14 cellular contexts compared by ENCODE assay signal in genomic region chr16:87344165-87344930, GRCh38. TPM values are rescaled to one million over a fixed set of nuclear protein-coding genes. Genes with fewer than 3 reads are reported as not detected.
DNase-seq lines count a peak whose midpoint lies in the region; ATAC-seq lines count a peak whose summit lies in the region.
"Had no signal": no experiment of that assay in that cellular context is flagged by ENCODE, and none has a peak within 500 bp of the region (broad histone marks: within the 10 kb centered on the region; RNA-seq: fewer than 3 reads in every experiment).

No MANE protein-coding gene starts in this region.

- H3K4ac ChIP-seq in mesenchymal stem cell (ENCODE audit: low read depth in 1 of 2, low read length in 2 of 2), result no peak overlapping the region

- no peak overlapping the region for H2BK5ac ChIP-seq in mesenchymal stem cell (ENCODE audit: low read depth, low read length, poor library complexity, severe bottlenecking)

- no peak for ATAC-seq in stimulated activated naive CD8-positive, alpha-beta T cell treated with anti-CD3 and anti-CD28 coated beads, Interleukin-15, amount 100 ng/mL, for 72 hours
- ATAC-seq in stimulated activated naive CD8-positive, alpha-beta T cell treated with anti-CD3 and anti-CD28 coated beads, Interleukin-15, Interleukin-2, amounts not matched to agents 100 U/mL and 50 U/mL, for 24 hours, result no peak
- ATAC-seq in HG03565 (IDR thresholded peaks at IDR 0.05; ENCODE audit: unreplicated experiment), result no peak

- peaks cover 15% of the 10 kb centered on the region for H3K4me1 ChIP-seq in mesenchymal stem cell (ENCODE audit: control insufficient read depth, insufficient read depth, low read depth, low read length)
- no peaks in the 10 kb centered on the region for H3K4me1 ChIP-seq in HAP-1
- H3K4me1 ChIP-seq: pancreas had no signal

- H3K4me3 ChIP-seq in mesenchymal stem cell (ENCODE audit: insufficient read depth in 1 of 2, low read depth in 1 of 2, low read length in 2 of 2) (no peak overlapping the region), HAP-1 (no peak overlapping the region)
- H3K4me3 ChIP-seq: pancreas had no signal

- H4K8ac ChIP-seq in mesenchymal stem cell (ENCODE audit: low read length), result no peak overlapping the region

- H3K18ac ChIP-seq in mesenchymal stem cell (ENCODE audit: low read depth in 1 of 2, low read length in 2 of 2), result no peak overlapping the region

- no peak overlapping the region for H3K27ac ChIP-seq in mesenchymal stem cell (ENCODE audit: low read length, poor library complexity, severe bottlenecking)
- H3K27ac ChIP-seq: pancreas had no signal

- H3K79me1 ChIP-seq in mesenchymal stem cell (replicated peaks; ENCODE audit: low read length, poor library complexity, severe bottlenecking), result peaks cover 51% of the 10 kb centered on the region

- no peaks in the 10 kb centered on the region for H3K27me3 ChIP-seq in mesenchymal stem cell (ENCODE audit: control insufficient read depth in 1 of 2, insufficient read depth in 1 of 2, low read length in 2 of 2)
- H3K27me3 ChIP-seq in HAP-1 (ENCODE audit: low read depth), result no peaks in the 10 kb centered on the region
- H3K27me3 ChIP-seq: pancreas had no signal

- H3K9ac ChIP-seq in mesenchymal stem cell (ENCODE audit: low read length), result no peak overlapping the region

- 94% methylated on average over 34 of the region's 34 CpGs for WGBS in mesenchymal stem cell

- no peak overlapping the region for H2AFZ ChIP-seq in mesenchymal stem cell (ENCODE audit: low read depth, low read length)

- H3K27me3 Mint-ChIP-seq in stimulated activated naive CD8-positive, alpha-beta T cell treated with anti-CD3 and anti-CD28 coated beads, Interleukin-15, amount 100 ng/mL, for 72 hours, result no peaks in the 10 kb centered on the region
- H3K27me3 Mint-ChIP-seq: B cell had no signal

- no peaks in the 10 kb centered on the region for H3K9me3 Mint-ChIP-seq in stimulated activated naive CD8-positive, alpha-beta T cell treated with anti-CD3 and anti-CD28 coated beads, Interleukin-15, amount 100 ng/mL, for 72 hours
- H3K9me3 Mint-ChIP-seq: endodermal cell had no signal

- no peak overlapping the region for H3K14ac ChIP-seq in mesenchymal stem cell (ENCODE audit: low read length in 2 of 2)

- no peak overlapping the region for H2BK12ac ChIP-seq in mesenchymal stem cell (ENCODE audit: low read length in 2 of 2)

- H3K27ac Mint-ChIP-seq in stimulated activated naive CD8-positive, alpha-beta T cell treated with anti-CD3 and anti-CD28 coated beads, Interleukin-15, amount 100 ng/mL, for 72 hours, result peak overlapping the region; percentile 42 to 67
- H3K27ac Mint-ChIP-seq: endodermal cell had no signal

- H3K4me1 Mint-ChIP-seq in stimulated activated naive CD8-positive, alpha-beta T cell treated with anti-CD3 and anti-CD28 coated beads, Interleukin-15, amount 100 ng/mL, for 72 hours, result peaks cover 46% of the 10 kb centered on the region

- H3K9me3 ChIP-seq in mesenchymal stem cell (ENCODE audit: control insufficient read depth, low read length), result no peaks in the 10 kb centered on the region
- H3K9me3 ChIP-seq in HAP-1, result no peaks in the 10 kb centered on the region
- H3K9me3 ChIP-seq: pancreas had no signal

- no peak overlapping the region for H2AK5ac ChIP-seq in mesenchymal stem cell (ENCODE audit: low read length, severe bottlenecking)

- no peak overlapping the region for H3K4me2 ChIP-seq in mesenchymal stem cell (ENCODE audit: low read length, poor library complexity, severe bottlenecking)

- H2BK15ac ChIP-seq in mesenchymal stem cell (ENCODE audit: low read depth, poor library complexity, severe bottlenecking), result no peak overlapping the region

- H3K4me3 Mint-ChIP-seq in stimulated activated naive CD8-positive, alpha-beta T cell treated with anti-CD3 and anti-CD28 coated beads, Interleukin-15, amount 100 ng/mL, for 72 hours, result peak overlapping the region; percentile 63 to 74
- H3K4me3 Mint-ChIP-seq: endodermal cell had no signal

- peaks cover 56 to 80% of the 10 kb centered on the region in 2 experiments for H3K36me3 ChIP-seq in mesenchymal stem cell (ENCODE audit: control insufficient read depth in 1 of 2, insufficient read depth in 2 of 2, low read depth in 1 of 2, low read length in 2 of 2)
- peaks cover 25% of the 10 kb centered on the region for H3K36me3 ChIP-seq in HAP-1 (replicated peaks)

- no peak for DNase-seq in stimulated activated naive CD8-positive, alpha-beta T cell treated with anti-CD3 and anti-CD28 coated beads, Interleukin-15, amount 100 ng/mL, for 72 hours
- no peak for DNase-seq in stimulated activated naive CD8-positive, alpha-beta T cell treated with anti-CD3 and anti-CD28 coated beads, Interleukin-15, Interleukin-2, amounts not matched to agents 100 U/mL and 50 U/mL, for 24 hours
- DNase-seq in astrocyte of the hippocampus (ENCODE audit: low read depth, low spot score) (peak; percentile 29), mesenchymal stem cell (no peak), NCI-H187 treated with DMSO at 0.1 percent for 48 hours (lab: John Stamatoyannopoulos, UW) (no peak), HAP-1 (ENCODE audit: low spot score in 2 of 2) (no peak)
- DNase-seq in activated CD4-positive, CD25-positive, alpha-beta regulatory T cell (lab: John Stamatoyannopoulos, UW), result no peak
- DNase-seq: endodermal cell, Karpas-422, mammary epithelial cell, NCI-H1930 had no signal

- H3K23ac ChIP-seq in mesenchymal stem cell (ENCODE audit: low read length in 2 of 2), result no peak overlapping the region

- no peak overlapping the region for H2BK120ac ChIP-seq in mesenchymal stem cell (ENCODE audit: low read depth, low read length)

- in situ Hi-C loops in HAP-1 (cut with MboI; ENCODE audit: low sequenced_read_pairs), result no loop called here

- H4K91ac ChIP-seq in mesenchymal stem cell (ENCODE audit: low read length), result peak overlapping the region; percentile 31

RNA-seq across cellular contexts. Expression of gene C16orf95, which starts 27.2 kb away (rescaled TPM):
- 3.7 TPM for polyA plus RNA-seq in mesenchymal stem cell (2013, experiment 1 of 2)
- 3.9 TPM for polyA plus RNA-seq in mesenchymal stem cell (2013, experiment 2 of 2)

RNA-seq across cellular contexts. Expression of gene FBXO31, which starts 39.2 kb away (rescaled TPM):
- polyA plus RNA-seq in mesenchymal stem cell (2013, experiment 1 of 2), result 14.6 TPM
- 15.2 TPM for polyA plus RNA-seq in mesenchymal stem cell (2013, experiment 2 of 2)

RNA-seq across cellular contexts. Expression of gene MAP1LC3B, which starts 47.8 kb away (rescaled TPM):
- 102 TPM for polyA plus RNA-seq in mesenchymal stem cell (2013, experiment 1 of 2)
- polyA plus RNA-seq in mesenchymal stem cell (2013, experiment 2 of 2), result 105 TPM
